18 cellular contexts compared by ENCODE assay signal in genomic region chr1:245232936-245233335, GRCh38.
"Had no signal": no experiment of that assay in that cellular context is flagged by ENCODE, and none has a peak within 500 bp of the region (broad histone marks: within the 10 kb centered on the region; RNA-seq: fewer than 3 reads in every experiment).

No MANE protein-coding gene starts in this region.

- H3K36me3 ChIP-seq: breast epithelium, colonic mucosa had no signal

- H3K4me3 ChIP-seq: breast epithelium, colonic mucosa had no signal

- DNase-seq: activated CD4-positive, alpha-beta T cell treated with anti-CD3 and anti-CD28 coated beads for 4 hours; activated CD8-positive, alpha-beta memory T cell treated with anti-CD3 and anti-CD28 coated beads, Interleukin-2, amount 50 U/mL, for 4 hours; activated CD8-positive, alpha-beta T cell treated with anti-CD3 and anti-CD28 coated beads for 36 hours; activated naive CD4-positive, alpha-beta T cell treated with anti-CD3 and anti-CD28 coated beads, Interleukin-2, amount 50 U/mL, for 16 hours; activated naive CD8-positive, alpha-beta T cell treated with anti-CD3 and anti-CD28 coated beads, Interleukin-2, amount 10 ng/mL, durations not matched to agents 7 days and 5 days; activated T-cell treated with anti-CD3 and anti-CD28 coated beads, Interleukin-2, amount 50 U/mL, for 1 hour; aorta; caudate nucleus; colonic mucosa; NCI-H1092; NCI-H1436; NCI-H187; NCI-H446; NCI-H524; PC-3; SHP77 treated with DMSO at 0.1 percent for 48 hours had no signal

- ATAC-seq: activated CD4-positive, CD25-positive, alpha-beta regulatory T cell treated with anti-CD3 and anti-CD28 coated beads, Interleukin-2, amount 50 U/mL, for 24 hours; activated CD8-positive, alpha-beta T cell treated with anti-CD3 and anti-CD28 coated beads for 36 hours; PC-3 had no signal

- H3K9me3 ChIP-seq: breast epithelium, colonic mucosa had no signal

- H3K4me1 ChIP-seq: breast epithelium, colonic mucosa had no signal
